In the genomic region with DNA sequence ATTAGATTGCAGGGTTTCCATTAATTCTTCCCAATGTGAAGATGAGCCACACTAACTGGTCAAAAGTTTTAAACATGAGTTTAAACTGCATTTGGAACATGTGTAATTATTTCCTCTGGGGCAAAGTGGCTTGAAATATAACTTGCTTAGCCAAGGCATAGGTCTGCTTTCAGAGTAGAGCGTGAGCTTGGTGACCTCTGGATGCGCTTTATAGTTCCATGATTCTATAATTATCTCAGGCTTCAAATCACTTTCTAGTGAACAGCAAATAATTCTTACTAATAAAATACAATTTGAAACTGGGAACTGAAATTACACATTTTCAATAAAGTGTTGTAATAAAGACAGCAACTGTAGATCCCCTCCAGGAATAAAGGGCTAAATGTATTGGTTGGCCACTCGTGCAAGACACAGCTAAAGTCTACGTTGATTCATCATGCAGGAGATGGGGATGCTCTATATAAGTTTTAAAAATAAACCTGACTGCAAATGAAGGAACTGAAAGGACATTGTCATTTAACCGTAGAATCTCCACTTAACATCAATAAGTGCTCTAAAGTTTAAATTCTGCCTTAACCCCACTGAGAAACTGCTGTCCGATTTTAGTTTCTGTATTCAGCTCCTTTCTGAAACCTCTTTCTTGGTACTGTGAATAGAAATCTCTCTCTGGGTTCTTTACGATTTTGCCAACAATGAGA, we compare ENCODE assay signal across 16 cellular contexts.
A peak's percentile ranks its signal among the peaks of the same experiment; 100 is the strongest.
DNase-seq lines count a peak whose midpoint lies in the region; ATAC-seq and TF ChIP-seq lines count a peak whose summit lies in the region.
"Had no signal": no experiment of that assay in that cellular context is flagged by ENCODE, and none has a peak within 500 bp of the region (broad histone marks: within the 10 kb centered on the region; RNA-seq: fewer than 3 reads in every experiment).

No MANE protein-coding gene starts in this region.

- H4K20me1 ChIP-seq in PC-3 (ENCODE audit: low read length): no peaks in the 10 kb centered on the region

- no peak overlapping the region for H3K4me2 ChIP-seq in PC-3 (ENCODE audit: low read length)

- H3K79me2 ChIP-seq in PC-3 (ENCODE audit: low read length): no peaks in the 10 kb centered on the region

- ATAC-seq in HG02588 (IDR thresholded peaks at IDR 0.05; ENCODE audit: unreplicated experiment) (peak; percentile 62), HG03432 (IDR thresholded peaks at IDR 0.05; ENCODE audit: unreplicated experiment) (peak; percentile 89), upper lobe of right lung (no peak), PC-3 (no peak)
- ATAC-seq: K562 had no signal

- H3K36me3 ChIP-seq in upper lobe of right lung (no peaks in the 10 kb centered on the region), PC-3 (ENCODE audit: low read depth, low read length) (no peaks in the 10 kb centered on the region)
- H3K36me3 ChIP-seq: left ventricle myocardium inferior had no signal

- H2AFZ ChIP-seq in PC-3 (ENCODE audit: low read length): no peak overlapping the region

- H3K4me3 ChIP-seq in upper lobe of right lung (no peak overlapping the region), PC-3 (ENCODE audit: low read length) (no peak overlapping the region)
- H3K4me3 ChIP-seq: K562, left ventricle myocardium inferior had no signal

- H3K27me3 ChIP-seq in upper lobe of right lung: no peaks in the 10 kb centered on the region
- H3K27me3 ChIP-seq in PC-3 (ENCODE audit: low read length): no peaks in the 10 kb centered on the region

- POLR2A ChIA-PET in GM10248 (lab: Yijun Ruan, JAX): no interaction called here
- POLR2A ChIA-PET in PC-3 (lab: Charles Lee; ENCODE audit: unreplicated experiment): no interaction called here

- H3K9me3 ChIP-seq in upper lobe of right lung (no peaks in the 10 kb centered on the region), PC-3 (ENCODE audit: low read length) (no peaks in the 10 kb centered on the region)

- CTCF ChIA-PET in GM10248 (lab: Yijun Ruan, JAX): interaction anchor here (1.2 to 2.7 kb wide), 3 partner anchors 13 to 65 kb away, joined by 3 to 9 read pairs (median 3); no protein-coding TSS in a partner anchor
- CTCF ChIA-PET in PC-3 (lab: Charles Lee): no interaction called here

- H3K4me1 ChIP-seq in upper lobe of right lung (no peaks in the 10 kb centered on the region), PC-3 (ENCODE audit: insufficient read depth, low read length) (no peaks in the 10 kb centered on the region)
- H3K4me1 ChIP-seq: left ventricle myocardium inferior had no signal

- TF ChIP-seq CTCF in upper lobe of right lung (IDR thresholded peaks at IDR 0.05) (no peak), GM10248 (IDR thresholded peaks at IDR 0.05; ENCODE audit: control extremely low read depth, extremely low read depth, low read depth, missing control alignments) (no peak), PC-3 (conservative IDR thresholded peaks at IDR 0.05; ENCODE audit: low read depth, low read length) (no peak)

- H3K27ac ChIP-seq in upper lobe of right lung: no peak overlapping the region
- no peak overlapping the region for H3K27ac ChIP-seq in PC-3 (ENCODE audit: low read length)
- H3K27ac ChIP-seq: 22Rv1, left ventricle myocardium inferior had no signal

- no peaks in the 10 kb centered on the region for H3K9me2 ChIP-seq in PC-3 (replicated peaks; ENCODE audit: low read length)

- H3K9ac ChIP-seq in PC-3 (ENCODE audit: low read length): no peak overlapping the region

- no TSS peak for BruUV-seq in PC-3 (replicated peaks; lab: Mats Ljungman, UMichigan)

- intact Hi-C loops in upper lobe of right lung (cut with DNase I) (no loop called here), PC-3 (cut with micrococcal nuclease) (no loop called here)

- H3F3A ChIP-seq in PC-3 (ENCODE audit: low read length, unreplicated experiment): no peaks in the 10 kb centered on the region

- DNase-seq in NOMO-1 treated with DMSO at 0.1 percent for 48 hours (lab: John Stamatoyannopoulos, UW; ENCODE audit: unreplicated experiment): peak; percentile 23
- no peak for DNase-seq in NOMO-1 (lab: John Stamatoyannopoulos, UW; ENCODE audit: unreplicated experiment in 2 of 2)
- DNase-seq in upper lobe of right lung: no peak
- DNase-seq in D341Med (ENCODE audit: low spot score): no peak
- DNase-seq in GM10248 (ENCODE audit: extremely low spot score): no peak
- DNase-seq in PC-3: no peak
- DNase-seq: activated CD4-positive, alpha-beta T cell treated with anti-CD3 and anti-CD28 coated beads for 4 hours; DMS 273 treated with DMSO at 0.1 percent for 48 hours; HFFc6; left ventricle myocardium inferior; NCI-H1694 treated with DMSO at 0.1 percent for 48 hours; nephron progenitor cell had no signal

Comparison
In these comparisons a context has a peak if more than half of its experiments do, and no peak if none do; other contexts are left out.
1. ATAC-seq: peak in HG02588 (single experiment) and HG03432 (single experiment); none in upper lobe of right lung (single experiment) and PC-3 (single experiment).